15 cellular contexts compared by ENCODE assay signal in genomic region chr3:52070724-52071621, GRCh38. TPM values are rescaled to one million over a fixed set of nuclear protein-coding genes. Genes with fewer than 3 reads are reported as not detected.
DNase-seq lines count a peak whose midpoint lies in the region; ATAC-seq and TF ChIP-seq lines count a peak whose summit lies in the region.
"Had no signal": no experiment of that assay in that cellular context is flagged by ENCODE, and none has a peak within 500 bp of the region (broad histone marks: within the 10 kb centered on the region; RNA-seq: fewer than 3 reads in every experiment).

No MANE protein-coding gene starts in this region.

- 51% methylated on average over 22 of the region's 22 CpGs for WGBS in right cardiac atrium

- ATAC-seq in right cardiac atrium, result peak; percentile 63
- ATAC-seq: esophagus mucosa, HCT116 had no signal

- H3K27ac ChIP-seq in ascending aorta (peak overlapping the region; percentile 84 to 95), right cardiac atrium (ENCODE audit: low read length) (peak overlapping the region; percentile 61), skeletal muscle tissue (ENCODE audit: low read depth, low read length) (peak overlapping the region; percentile 92)

- DNase-seq in EH (ENCODE audit: low read depth) (peak; percentile 64), ascending aorta (ENCODE audit: low spot score in 2 of 2) (peak in 1 of 2 donors; percentile 89), right cardiac atrium (peak in 2 of 3 donors; percentile 55 to 74), COLO668 (lab: John Stamatoyannopoulos, UW; ENCODE audit: unreplicated experiment) (no peak), MG63 (no peak)
- no peak for DNase-seq in effector CD8-positive, alpha-beta T cell (lab: John Stamatoyannopoulos, UW)
- no peak for DNase-seq in activated CD4-positive, alpha-beta T cell treated with anti-CD3 and anti-CD28 coated beads for 48 hours
- DNase-seq: activated CD8-positive, alpha-beta memory T cell treated with anti-CD3 and anti-CD28 coated beads for 24 hours; amniotic stem cell; kidney; NCI-H510A; SW 1271 had no signal

- no peaks in the 10 kb centered on the region for H3K36me3 ChIP-seq in ascending aorta
- no peaks in the 10 kb centered on the region for H3K36me3 ChIP-seq in skeletal muscle tissue (ENCODE audit: control insufficient read depth in 3 of 3, insufficient read depth in 3 of 3, low read length in 3 of 3)
- no peaks in the 10 kb centered on the region for H3K36me3 ChIP-seq in MG63

- intact Hi-C loops in ascending aorta (cut with DNase I), result loop anchor here (1.0 to 5.0 kb wide), 3 partner anchors 14 to 51 kb away; no protein-coding TSS in a partner anchor
- intact Hi-C loops in right cardiac atrium (cut with DNase I), result no loop called here

- no peak overlapping the region for H3K4me3 ChIP-seq in ascending aorta
- no peak overlapping the region for H3K4me3 ChIP-seq in right cardiac atrium (ENCODE audit: low read length)
- peak overlapping the region; percentile 28 to 59 (median 56) for H3K4me3 ChIP-seq in skeletal muscle tissue (ENCODE audit: low read length in 3 of 3)
- no peak overlapping the region for H3K4me3 ChIP-seq in MG63

- peak; percentile 5 to 43 (median 8) for TF ChIP-seq CTCF in ascending aorta (IDR thresholded peaks at IDR 0.05)

- H3K9ac ChIP-seq in skeletal muscle tissue (ENCODE audit: low read depth in 1 of 3, low read length in 3 of 3), result peak overlapping the region; percentile 55 to 80 (median 74)

- H3K9me3 ChIP-seq in ascending aorta (no peaks in the 10 kb centered on the region), right cardiac atrium (ENCODE audit: control insufficient read depth, low read length) (no peaks in the 10 kb centered on the region), skeletal muscle tissue (ENCODE audit: control insufficient read depth in 3 of 3, low read length in 3 of 3) (no peaks in the 10 kb centered on the region), MG63 (no peaks in the 10 kb centered on the region)

- H3K4me1 ChIP-seq in ascending aorta (peaks cover 3 to 23% of the 10 kb centered on the region in 2 donors), right cardiac atrium (ENCODE audit: control insufficient read depth, insufficient read depth, low read length) (peaks cover 12% of the 10 kb centered on the region), skeletal muscle tissue (ENCODE audit: control insufficient read depth in 3 of 3, insufficient read depth in 3 of 3, low read length in 3 of 3) (peaks cover 23 to 31% (median 26%) of the 10 kb centered on the region in 3 donors)

- no peaks in the 10 kb centered on the region for H3K27me3 ChIP-seq in ascending aorta
- H3K27me3 ChIP-seq in right cardiac atrium (ENCODE audit: control insufficient read depth, insufficient read depth), result no peaks in the 10 kb centered on the region
- H3K27me3 ChIP-seq in skeletal muscle tissue (ENCODE audit: control insufficient read depth in 3 of 3, insufficient read depth in 3 of 3, low read length in 3 of 3), result no peaks in the 10 kb centered on the region
- no peaks in the 10 kb centered on the region for H3K27me3 ChIP-seq in MG63

RNA-seq across cellular contexts. Expression of gene DUSP7, which starts 14.6 kb away (rescaled TPM):
- 76.5 TPM for total RNA-seq in ascending aorta
- 10 to 100 TPM; 27.2 to 39.9 (median 36.2) TPM for total RNA-seq in right cardiac atrium
- polyA plus RNA-seq in right cardiac atrium, result 18.1 TPM
- 5.2 TPM for total RNA-seq in skeletal muscle tissue
- 2.1 and 9.7 TPM in 2 replicates for total RNA-seq in MG63 (2014; rRNA removed; shearing (Covaris generic); ENCODE audit: low replicate concordance)

Comparison
In these comparisons a context has a peak if more than half of its experiments do, and no peak if none do; other contexts are left out.
1. DNase-seq: peak in EH (single experiment) and right cardiac atrium (2 of 3); none in COLO668 (single experiment), effector CD8-positive, alpha-beta T cell (single experiment), activated CD4-positive, alpha-beta T cell treated with anti-CD3 and anti-CD28 coated beads for 48 hours (single experiment) and MG63 (single experiment).
2. H3K4me3 ChIP-seq: peak in skeletal muscle tissue (3 of 3); none in ascending aorta (0 of 2), right cardiac atrium (single experiment) and MG63 (single experiment).
3. Peak in every context shown above with its lines, with median percentiles within 50 percentile points of each other: H3K27ac ChIP-seq.